ENCODE assay signal across 8 cellular contexts in the genomic region with DNA sequence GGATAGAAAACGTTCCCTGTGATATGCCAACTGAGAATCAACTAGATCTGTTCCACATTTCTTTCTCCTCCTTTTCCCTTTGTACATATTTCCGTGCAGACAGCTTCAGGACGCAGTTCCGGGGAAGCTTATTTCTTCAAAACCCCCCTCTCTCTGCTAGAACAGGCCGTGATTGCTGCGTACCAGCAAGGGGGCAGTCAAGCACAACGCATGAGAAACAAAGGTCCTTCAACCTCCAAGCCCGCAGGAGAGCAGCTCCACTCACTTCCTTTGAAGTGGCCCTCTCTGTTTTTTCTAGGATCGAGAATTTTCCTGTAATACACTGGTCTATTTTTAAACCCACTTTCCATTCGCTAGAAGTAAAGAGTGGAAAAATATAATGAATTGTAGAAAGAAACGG.
DNase-seq lines count a peak whose midpoint lies in the region; ATAC-seq and TF ChIP-seq lines count a peak whose summit lies in the region.

No MANE protein-coding gene starts in this region.

- H3K27me3 ChIP-seq in lower lobe of right lung (ENCODE audit: low read depth) = no peaks in the 10 kb centered on the region

- ATAC-seq in lower lobe of right lung = peak; percentile 93 to 95
- ATAC-seq in HG02642 (IDR thresholded peaks at IDR 0.05; ENCODE audit: poor library complexity, unreplicated experiment) = no peak
- no peak for ATAC-seq in HG02840 (IDR thresholded peaks at IDR 0.05; ENCODE audit: low FRiP score, unreplicated experiment)
- ATAC-seq in HG03432 (IDR thresholded peaks at IDR 0.05; ENCODE audit: unreplicated experiment) = no peak

- no peaks in the 10 kb centered on the region for H3K9me3 ChIP-seq in lower lobe of right lung

- H3K4me3 ChIP-seq in GM12864 (ENCODE audit: low read depth, low read length) (no peak overlapping the region), lower lobe of right lung (no peak overlapping the region)

- peaks cover 10% of the 10 kb centered on the region for H3K4me1 ChIP-seq in lower lobe of right lung

- peak; percentile 44 for TF ChIP-seq CTCF in GM12864 (IDR thresholded peaks at IDR 0.05; ENCODE audit: low read depth, low read length, missing control alignments)
- peak; percentile 67 for TF ChIP-seq CTCF in lower lobe of right lung (IDR thresholded peaks at IDR 0.05)

- no peaks in the 10 kb centered on the region for H3K36me3 ChIP-seq in lower lobe of right lung

- H3K27ac ChIP-seq in lower lobe of right lung = no peak overlapping the region

- intact Hi-C loops in lower lobe of right lung (cut with DNase I) = loop anchor here (10.0 kb wide), 1 partner anchor 261 kb away; no protein-coding TSS in a partner anchor

- DNase-seq in GM12864 (ENCODE audit: low read depth) (no peak), NCI-H446 treated with DMSO at 0.1 percent for 48 hours (lab: John Stamatoyannopoulos, UW) (peak; percentile 4), dermis blood vessel endothelial cell (peak; percentile 85), lower lobe of right lung (peak; percentile 61), GF-D8 (lab: John Stamatoyannopoulos, UW) (no peak)

Comparison
In these comparisons a context has a peak if more than half of its experiments do, and no peak if none do; other contexts are left out.
1. DNase-seq: peak in NCI-H446 treated with DMSO at 0.1 percent for 48 hours (single experiment), dermis blood vessel endothelial cell (single experiment) and lower lobe of right lung (single experiment); none in GM12864 (single experiment) and GF-D8 (single experiment).
2. ATAC-seq: peak in lower lobe of right lung (2 of 2); none in HG02642 (single experiment), HG02840 (single experiment) and HG03432 (single experiment).